1 cellular context compared by ENCODE assay signal in genomic region chr12:11779286-11779685, GRCh38.
TF ChIP-seq lines count a peak whose summit lies in the region.

No MANE protein-coding gene starts in this region.

TF ChIP-seq in GM12878, 131 proteins besides CTCF, POLR2A, EP300 and RAD21 (continued from another document and continues in another):
- TF ChIP-seq CUX1 (IDR thresholded peaks at IDR 0.05; ENCODE audit: insufficient replicate concordance, low read depth, low read length) (no peak), ETV6 (conservative IDR thresholded peaks at IDR 0.05 in 1 of 2, IDR thresholded peaks at IDR 0.05 in 1 of 2; ENCODE audit: borderline replicate concordance in 1 of 2, low read depth in 1 of 2) (peak in 1 of 2 experiments; percentile 65; a peak in 2 of 4 replicates), ZBTB4 (CRISPR knock-in tag; IDR thresholded peaks at IDR 0.05) (no peak), TBL1XR1 (IDR thresholded peaks at IDR 0.05; ENCODE audit: low read depth, low read length) (peak; percentile 78), SMC3 (IDR thresholded peaks at IDR 0.05; ENCODE audit: borderline replicate concordance, low read length) (no peak), MXI1 (IDR thresholded peaks at IDR 0.05; ENCODE audit: low read depth, low read length) (no peak), TCF12 (IDR thresholded peaks at IDR 0.05; ENCODE audit: low read depth, low read length) (no peak), PAX5 (IDR thresholded peaks at IDR 0.05; ENCODE audit: borderline replicate concordance, low read depth, low read length) (no peak), NRF1 (conservative IDR thresholded peaks at IDR 0.05; ENCODE audit: low read depth, low read length) (no peak), ZNF592 (IDR thresholded peaks at IDR 0.05) (no peak), HDAC2 (IDR thresholded peaks at IDR 0.05) (no peak), ZBTB33 (IDR thresholded peaks at IDR 0.05) (no peak), ASH2L (IDR thresholded peaks at IDR 0.05; ENCODE audit: borderline replicate concordance, low read depth) (no peak), WRNIP1 (IDR thresholded peaks at IDR 0.05; ENCODE audit: borderline replicate concordance, low read depth, low read length) (no peak), ZZZ3 (IDR thresholded peaks at IDR 0.05; ENCODE audit: control insufficient read depth, insufficient read length, low read depth) (no peak), BACH1 (IDR thresholded peaks at IDR 0.05; ENCODE audit: borderline replicate concordance) (no peak), YY1 (IDR thresholded peaks at IDR 0.05; ENCODE audit: low read depth, low read length) (no peak), JUNB (IDR thresholded peaks at IDR 0.05) (peak; percentile 91), ZNF207 (IDR thresholded peaks at IDR 0.05; ENCODE audit: borderline replicate concordance) (no peak), SPI1 (IDR thresholded peaks at IDR 0.05; ENCODE audit: borderline replicate concordance, insufficient read depth, low read depth, low read length) (no peak), SREBF1 (IDR thresholded peaks at IDR 0.05; ENCODE audit: low read length) (no peak), RFX5 (IDR thresholded peaks at IDR 0.05; ENCODE audit: low read depth, low read length) (no peak), SUPT20H (IDR thresholded peaks at IDR 0.05; ENCODE audit: borderline replicate concordance, control insufficient read depth, low read depth, low read length) (no peak), CBX3 (IDR thresholded peaks at IDR 0.05; ENCODE audit: borderline replicate concordance, low read depth) (no peak), GATAD2B (conservative IDR thresholded peaks at IDR 0.05; ENCODE audit: low read depth) (no peak), HDGF (IDR thresholded peaks at IDR 0.05) (no peak), KAT2A (conservative IDR thresholded peaks at IDR 0.05; ENCODE audit: control insufficient read depth, low read depth, low read length) (no peak), KDM1A (IDR thresholded peaks at IDR 0.05; ENCODE audit: borderline replicate concordance) (no peak), CHD4 (IDR thresholded peaks at IDR 0.05) (no peak), USF1 (IDR thresholded peaks at IDR 0.05; ENCODE audit: borderline replicate concordance, extremely low read length, insufficient read depth, low read depth, low read length) (no peak), MTA2 (IDR thresholded peaks at IDR 0.05; ENCODE audit: low read depth) (peak; percentile 56), MEF2B (IDR thresholded peaks at IDR 0.05; ENCODE audit: partially characterized antibody, poor library complexity, severe bottlenecking) (peak; percentile 83), POU2F2 (IDR thresholded peaks at IDR 0.05; ENCODE audit: borderline replicate concordance, low read depth, low read length) (no peak), LARP7 (IDR thresholded peaks at IDR 0.05) (no peak), MAX (IDR thresholded peaks at IDR 0.05; ENCODE audit: low read depth, low read length) (no peak), E4F1 (IDR thresholded peaks at IDR 0.05; ENCODE audit: borderline replicate concordance, partially characterized antibody) (no peak), RAD51 (IDR thresholded peaks at IDR 0.05) (no peak), TAF1 (IDR thresholded peaks at IDR 0.05; ENCODE audit: borderline replicate concordance, low read depth, low read length) (no peak), MYB (IDR thresholded peaks at IDR 0.05; ENCODE audit: borderline replicate concordance, low read depth, low read length) (no peak), RELA (IDR thresholded peaks at IDR 0.05; ENCODE audit: borderline replicate concordance, partially characterized antibody) (peak; percentile 33), ZNF384 (IDR thresholded peaks at IDR 0.05; ENCODE audit: borderline replicate concordance, low read depth, low read length) (no peak), ATF2 (IDR thresholded peaks at IDR 0.05; ENCODE audit: low read length) (peak; percentile 90), IKZF2 (IDR thresholded peaks at IDR 0.05) (peak; percentile 94)
